ENCODE assay signal across 8 cellular contexts in genomic region chr22:36301384-36301828, GRCh38. TPM values are rescaled to one million over a fixed set of nuclear protein-coding genes. Genes with fewer than 3 reads are reported as not detected.
DNase-seq lines count a peak whose midpoint lies in the region; ATAC-seq, FAIRE-seq and TF ChIP-seq lines count a peak whose summit lies in the region.

No MANE protein-coding gene starts in this region.

- DNase-seq in AG04450 (ENCODE audit: low read depth, low spot score) (peak; percentile 33), GM19239 (ENCODE audit: insufficient read length, low spot score) (peak; percentile 87), NCI-H2196 treated with DMSO at 0.1 percent for 48 hours (lab: John Stamatoyannopoulos, UW; ENCODE audit: unreplicated experiment) (peak; percentile 36), kidney glomerular epithelial cell (lab: John Stamatoyannopoulos, UW) (peak; percentile 56)
- DNase-seq in activated CD4-positive, alpha-beta T cell treated with anti-CD3 and anti-CD28 coated beads for 24 hours (ENCODE audit: low read depth in 2 of 2) = peak; percentile 76 to 80
- peak; percentile 78 for DNase-seq in central memory CD4-positive, alpha-beta T cell
- DNase-seq in stimulated activated CD4-positive, alpha-beta T cell treated with anti-CD3 and anti-CD28 coated beads, Interleukin-2, amount 100 ng/mL, for 48 hours = peak; percentile 79 to 81

- ATAC-seq in GM21381 (IDR thresholded peaks at IDR 0.05; ENCODE audit: unreplicated experiment) = no peak

- H3K27me3 ChIP-seq in AG04450 (ENCODE audit: control insufficient read depth, insufficient read depth, low read length) = no peaks in the 10 kb centered on the region

- peak overlapping the region; percentile 18 for H3K4me3 ChIP-seq in AG04450 (ENCODE audit: low read depth, low read length)

- H3K27ac ChIP-seq in AG04450 (ENCODE audit: low read depth, low read length) = peak overlapping the region; percentile 99

- peak; percentile 91 for TF ChIP-seq CTCF in AG04450 (IDR thresholded peaks at IDR 0.05; ENCODE audit: low read depth, low read length)

- POLR2A ChIA-PET in AG04450 (lab: Yijun Ruan, JAX) = interaction anchor here (0.6 to 2.0 kb wide), 8 partner anchors 8 to 169 kb away, joined by 3 to 11 read pairs (median 4); partner anchors contain the start of gene MYH9

- FAIRE-seq in GM19239 (lab: Jason Lieb, UNC) = peak; percentile 98

- no peaks in the 10 kb centered on the region; the same call in 1 of the 2 replicates for H3K9me3 ChIP-seq in AG04450 (ENCODE audit: control insufficient read depth, insufficient read depth, low read length)

- CTCF ChIA-PET in AG04450 (lab: Charles Lee) = interaction anchor here (0.7 to 4.5 kb wide), 18 partner anchors 9 to 185 kb away, joined by 3 to 41 read pairs (median 7); no protein-coding TSS in a partner anchor

RNA-seq across cellular contexts. Expression of gene APOL1, which starts 48.5 kb away (rescaled TPM):
- 3.8 and 4.8 TPM in 2 replicates for polyA plus RNA-seq in AG04450 (2011; rRNA removed)
- 2.8 and 3.4 TPM in 2 replicates for polyA minus RNA-seq in AG04450 (2011; rRNA and poly(A)+ RNA removed)

Comparison
In these comparisons a context has a peak if more than half of its experiments do, and no peak if none do; other contexts are left out.
1. DNase-seq: peak in every context shown above with its lines; median percentile 87 in GM19239; 80 in stimulated activated CD4-positive, alpha-beta T cell treated with anti-CD3 and anti-CD28 coated beads, Interleukin-2, amount 100 ng/mL, for 48 hours; 78 in activated CD4-positive, alpha-beta T cell treated with anti-CD3 and anti-CD28 coated beads for 24 hours; 78 in central memory CD4-positive, alpha-beta T cell; 56 in kidney glomerular epithelial cell; 36 in NCI-H2196 treated with DMSO at 0.1 percent for 48 hours; 33 in AG04450.